ENCODE assay signal across 6 cellular contexts in genomic region chr15:90228960-90229359, GRCh38. TPM values are rescaled to one million over a fixed set of nuclear protein-coding genes. Genes with fewer than 3 reads are reported as not detected.
A peak's percentile ranks its signal among the peaks of the same experiment; 100 is the strongest.
DNase-seq lines count a peak whose midpoint lies in the region; TF ChIP-seq lines count a peak whose summit lies in the region.
"Had no signal": no experiment of that assay in that cellular context is flagged by ENCODE, and none has a peak within 500 bp of the region (broad histone marks: within the 10 kb centered on the region; RNA-seq: fewer than 3 reads in every experiment).

No MANE protein-coding gene starts in this region.

- TF ChIP-seq EP300 in esophagus muscularis mucosa (IDR thresholded peaks at IDR 0.05), result no peak

- peak overlapping the region; percentile 17 to 97 (median 58) for H3K27ac ChIP-seq in esophagus muscularis mucosa (replicated peaks in 1 of 4)
- H3K27ac ChIP-seq: SJCRH30 had no signal

- WGBS in esophagus muscularis mucosa, result 85% methylated on average over 11 of the region's 15 CpGs

- no peak for TF ChIP-seq CTCF in esophagus muscularis mucosa (IDR thresholded peaks at IDR 0.05)

- no peaks in the 10 kb centered on the region for H3K27me3 ChIP-seq in esophagus muscularis mucosa
- H3K27me3 ChIP-seq: SJCRH30 had no signal

- DNase-seq in esophagus muscularis mucosa (ENCODE audit: extremely low spot score) (no peak), KG1 (lab: John Stamatoyannopoulos, UW) (no peak)
- DNase-seq: amniotic stem cell; MM.1S; SJCRH30; stimulated activated CD4-positive, alpha-beta T cell treated with anti-CD3 and anti-CD28 coated beads, Interleukin-12 subunit alpha, Interleukin-12 subunit beta, amount 100 ng/mL, for 4 hours had no signal

- H3K4me1 ChIP-seq in esophagus muscularis mucosa, result peaks cover 35 to 69% (median 54%) of the 10 kb centered on the region in 4 donors

- no peaks in the 10 kb centered on the region for H3K9me3 ChIP-seq in esophagus muscularis mucosa
- H3K9me3 ChIP-seq: SJCRH30 had no signal

- H3K4me3 ChIP-seq in esophagus muscularis mucosa, result no peak overlapping the region
- H3K4me3 ChIP-seq: SJCRH30 had no signal

- H3K36me3 ChIP-seq in esophagus muscularis mucosa, result peaks cover 39 to 78% (median 72%) of the 10 kb centered on the region in 4 donors
- H3K36me3 ChIP-seq: SJCRH30 had no signal

- TF ChIP-seq POLR2A in esophagus muscularis mucosa (IDR thresholded peaks at IDR 0.05; ENCODE audit: low read depth), result no peak

- intact Hi-C loops in esophagus muscularis mucosa (cut with DNase I), result no loop called here

RNA-seq across cellular contexts. Expression of gene CIB1, which starts 4.8 kb away (rescaled TPM):
- total RNA-seq in esophagus muscularis mucosa, result 10 to 100 TPM; 27.2 to 49.0 (median 33.8) TPM

RNA-seq across cellular contexts. Expression of gene GDPGP1, which starts 5.0 kb away (rescaled TPM):
- total RNA-seq in esophagus muscularis mucosa, result 1 to 10 TPM; 3.8 to 7.4 (median 5.3) TPM

RNA-seq across cellular contexts. Expression of gene TTLL13, which starts 20.4 kb away (rescaled TPM):
- under 1 TPM in 2 of 4 donors, not detected in 2; 0.32 to 0.42 TPM for total RNA-seq in esophagus muscularis mucosa
- total RNA-seq: SJCRH30 had no signal

RNA-seq across cellular contexts. Expression of gene SEMA4B, which starts 27.8 kb away (rescaled TPM):
- total RNA-seq in esophagus muscularis mucosa, result 10 to 100 TPM; 30.7 to 68.3 (median 43.4) TPM

RNA-seq across cellular contexts. Expression of gene NGRN, which starts 36.5 kb away (rescaled TPM):
- total RNA-seq in esophagus muscularis mucosa, result 100 to 1,000 TPM; 140 to 166 (median 154) TPM
